Comparison of ENCODE assay signal across 20 cellular contexts in the genomic region with DNA sequence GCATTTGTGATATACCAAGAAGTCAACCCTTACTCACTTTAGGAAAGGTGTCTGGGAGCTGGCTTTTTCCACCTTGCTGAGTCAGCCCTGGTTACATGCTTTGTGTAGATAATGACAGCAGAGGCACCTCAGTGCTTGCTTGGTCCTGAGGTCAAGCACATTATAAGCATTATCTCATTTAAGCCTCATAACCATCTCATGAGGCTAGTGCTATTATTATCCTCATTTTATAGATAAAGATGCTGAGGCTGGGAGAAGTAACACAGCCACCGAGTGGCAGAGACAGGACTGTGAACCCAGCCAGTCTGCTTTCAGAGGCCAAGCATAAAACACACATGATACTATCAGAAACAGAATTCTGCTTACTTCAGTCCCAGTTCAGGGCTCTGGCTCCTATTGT. TPM values are rescaled to one million over a fixed set of nuclear protein-coding genes. Genes with fewer than 3 reads are reported as not detected.
DNase-seq lines count a peak whose midpoint lies in the region; ATAC-seq and TF ChIP-seq lines count a peak whose summit lies in the region.
"Had no signal": no experiment of that assay in that cellular context is flagged by ENCODE, and none has a peak within 500 bp of the region (broad histone marks: within the 10 kb centered on the region; RNA-seq: fewer than 3 reads in every experiment).

No MANE protein-coding gene starts in this region.

- CTCF ChIA-PET in CD4-positive, alpha-beta T cell (lab: Charles Lee) = no interaction called here

- H3K36me3 Mint-ChIP-seq in CD4-positive, alpha-beta T cell (ENCODE audit: low read depth) = peaks cover 90% of the 10 kb centered on the region
- peaks cover 0 to 64% (median 19%) of the 10 kb centered on the region in 3 donors for H3K36me3 Mint-ChIP-seq in naive thymus-derived CD8-positive, alpha-beta T cell

- H3K9me3 Mint-ChIP-seq in CD4-positive, alpha-beta T cell = no peaks in the 10 kb centered on the region
- no peaks in the 10 kb centered on the region for H3K9me3 Mint-ChIP-seq in naive thymus-derived CD8-positive, alpha-beta T cell
- H3K9me3 Mint-ChIP-seq: CD4-positive, alpha-beta memory T cell had no signal

- DNase-seq in CD4-positive, alpha-beta T cell = no peak
- DNase-seq in SK-N-MC (ENCODE audit: low read depth, low spot score) = no peak
- peak in 1 of 5 donors; percentile 41 for DNase-seq in heart left ventricle
- no peak for DNase-seq in naive thymus-derived CD8-positive, alpha-beta T cell
- DNase-seq in COLO829 (ENCODE audit: low spot score) = no peak
- DNase-seq in NCI-H446 treated with DMSO at 0.1 percent for 48 hours (lab: John Stamatoyannopoulos, UW) = no peak
- no peak for DNase-seq in OCI-M2 (lab: John Stamatoyannopoulos, UW; ENCODE audit: unreplicated experiment)
- DNase-seq in COLO668 (lab: John Stamatoyannopoulos, UW; ENCODE audit: unreplicated experiment) = no peak
- DNase-seq: activated CD4-positive, alpha-beta T cell treated with anti-CD3 and anti-CD28 coated beads, Interleukin-2, amount 50 U/mL, for 48 hours; activated T-cell treated with anti-CD3 and anti-CD28 coated beads, Interleukin-2, amount 50 U/mL, for 48 hours; caudate nucleus; CD4-positive, alpha-beta memory T cell; DMS79 treated with DMSO at 0.1 percent for 48 hours; effector CD8-positive, alpha-beta T cell; HCEC 1CT; mesendoderm; NCI-H187; NCI-H226; NK-92 treated with Interleukin-12 subunit alpha and Interleukin-12 subunit beta, amount 100 ng/mL, for 24 hours; sigmoid colon had no signal

- TF ChIP-seq CTCF in CD4-positive, alpha-beta T cell (IDR thresholded peaks at IDR 0.05) = no peak
- no peak for TF ChIP-seq CTCF in heart left ventricle (IDR thresholded peaks at IDR 0.05)

- no peak overlapping the region for H3K9ac ChIP-seq in SK-N-MC (ENCODE audit: insufficient read length)

- H3K4me3 Mint-ChIP-seq in CD4-positive, alpha-beta T cell = no peak overlapping the region
- no peak overlapping the region for H3K4me3 Mint-ChIP-seq in naive thymus-derived CD8-positive, alpha-beta T cell
- H3K4me3 Mint-ChIP-seq: CD4-positive, alpha-beta memory T cell had no signal

- intact Hi-C loops in CD4-positive, alpha-beta T cell (cut with DNase I, micrococcal nuclease) = no loop called here
- intact Hi-C loops in heart left ventricle (cut with DNase I) = no loop called here

- H3K27me3 ChIP-seq in CD4-positive, alpha-beta T cell (ENCODE audit: control insufficient read depth, insufficient read depth, low read length) = no peaks in the 10 kb centered on the region
- no peaks in the 10 kb centered on the region for H3K27me3 ChIP-seq in heart left ventricle
- H3K27me3 ChIP-seq: sigmoid colon had no signal

- H3K4me1 Mint-ChIP-seq in CD4-positive, alpha-beta T cell (ENCODE audit: low read depth) = peaks cover 27% of the 10 kb centered on the region
- H3K4me1 Mint-ChIP-seq in naive thymus-derived CD8-positive, alpha-beta T cell = peaks cover 23 to 42% (median 28%) of the 10 kb centered on the region in 4 donors

- H3K27me3 Mint-ChIP-seq in CD4-positive, alpha-beta T cell = no peaks in the 10 kb centered on the region
- H3K27me3 Mint-ChIP-seq in naive thymus-derived CD8-positive, alpha-beta T cell = no peaks in the 10 kb centered on the region
- H3K27me3 Mint-ChIP-seq: CD4-positive, alpha-beta memory T cell had no signal

- H3K36me3 ChIP-seq in SK-N-MC (ENCODE audit: insufficient read depth, low read length) = peaks cover 15% of the 10 kb centered on the region; the same call in 1 of the 2 replicates
- peaks cover 0 to 70% (median 37%) of the 10 kb centered on the region in 9 donors for H3K36me3 ChIP-seq in heart left ventricle

- POLR2A ChIA-PET in CD4-positive, alpha-beta T cell (lab: Charles Lee) = interaction anchor here (1.0 kb wide), 1 partner anchor 30 kb away, joined by 6 read pairs; a partner anchor contains a TSS
- POLR2A ChIA-PET in naive thymus-derived CD8-positive, alpha-beta T cell (lab: Charles Lee) = no interaction called here

- no peak for ATAC-seq in CD4-positive, alpha-beta T cell (ENCODE audit: poor library complexity)
- peak; percentile 55 to 67 (median 62) for ATAC-seq in heart left ventricle
- ATAC-seq in naive thymus-derived CD8-positive, alpha-beta T cell = no peak

- no peak for TF ChIP-seq POLR2A in heart left ventricle (IDR thresholded peaks at IDR 0.05)

- no peak overlapping the region for H3K4me3 ChIP-seq in SK-N-MC
- H3K4me3 ChIP-seq in heart left ventricle = no peak overlapping the region
- H3K4me3 ChIP-seq: sigmoid colon had no signal

- 31 to 69% (median 57%) methylated on average over 1 of the region's 1 CpG for WGBS in heart left ventricle, 4 donors

- no peaks in the 10 kb centered on the region for H3K9me3 ChIP-seq in CD4-positive, alpha-beta T cell (ENCODE audit: control insufficient read depth, low read length)
- H3K9me3 ChIP-seq in SK-N-MC (ENCODE audit: low read depth, low read length) = no peaks in the 10 kb centered on the region
- H3K9me3 ChIP-seq in heart left ventricle = no peaks in the 10 kb centered on the region
- H3K9me3 ChIP-seq: sigmoid colon had no signal

- no peak overlapping the region for H3K27ac ChIP-seq in CD4-positive, alpha-beta T cell (ENCODE audit: low read depth, low read length)
- H3K27ac ChIP-seq in SK-N-MC = peak overlapping the region; percentile 14; the same call in 1 of the 2 replicates
- H3K27ac ChIP-seq in heart left ventricle = peak overlapping the region; percentile 55 to 90 (median 76)

- H3K4me1 ChIP-seq in heart left ventricle = peaks cover 8 to 65% (median 57%) of the 10 kb centered on the region in 12 donors

- H3K27ac Mint-ChIP-seq in CD4-positive, alpha-beta T cell = peak overlapping the region; percentile 33
- H3K27ac Mint-ChIP-seq in naive thymus-derived CD8-positive, alpha-beta T cell = peak overlapping the region in 6 of 10 donors; percentile 12 to 48 (median 35)

RNA-seq across cellular contexts. Expression of a gene that starts 29.4 kb away (rescaled TPM):
- total RNA-seq in CD4-positive, alpha-beta T cell = 100 to 1,000 TPM; 159 to 171 TPM
- total RNA-seq in heart left ventricle = 100 to 1,000 TPM in 1 of 9 donors, 10 to 100 TPM in 8; 42.3 to 102 (median 79.5) TPM
- 10 to 100 TPM; 42.3 to 60.5 TPM for polyA plus RNA-seq in heart left ventricle
- total RNA-seq in naive thymus-derived CD8-positive, alpha-beta T cell = 100 to 1,000 TPM; 200 to 216 TPM
- 100 to 1,000 TPM; 121 to 140 (median 131) TPM for polyA plus RNA-seq in naive thymus-derived CD8-positive, alpha-beta T cell

Comparison
In these comparisons a context has a peak if more than half of its experiments do, and no peak if none do; other contexts are left out.
1. ATAC-seq: peak in heart left ventricle (4 of 4); none in CD4-positive, alpha-beta T cell (single experiment) and naive thymus-derived CD8-positive, alpha-beta T cell (0 of 2).